ENCODE assay signal across 10 cellular contexts in the genomic region with DNA sequence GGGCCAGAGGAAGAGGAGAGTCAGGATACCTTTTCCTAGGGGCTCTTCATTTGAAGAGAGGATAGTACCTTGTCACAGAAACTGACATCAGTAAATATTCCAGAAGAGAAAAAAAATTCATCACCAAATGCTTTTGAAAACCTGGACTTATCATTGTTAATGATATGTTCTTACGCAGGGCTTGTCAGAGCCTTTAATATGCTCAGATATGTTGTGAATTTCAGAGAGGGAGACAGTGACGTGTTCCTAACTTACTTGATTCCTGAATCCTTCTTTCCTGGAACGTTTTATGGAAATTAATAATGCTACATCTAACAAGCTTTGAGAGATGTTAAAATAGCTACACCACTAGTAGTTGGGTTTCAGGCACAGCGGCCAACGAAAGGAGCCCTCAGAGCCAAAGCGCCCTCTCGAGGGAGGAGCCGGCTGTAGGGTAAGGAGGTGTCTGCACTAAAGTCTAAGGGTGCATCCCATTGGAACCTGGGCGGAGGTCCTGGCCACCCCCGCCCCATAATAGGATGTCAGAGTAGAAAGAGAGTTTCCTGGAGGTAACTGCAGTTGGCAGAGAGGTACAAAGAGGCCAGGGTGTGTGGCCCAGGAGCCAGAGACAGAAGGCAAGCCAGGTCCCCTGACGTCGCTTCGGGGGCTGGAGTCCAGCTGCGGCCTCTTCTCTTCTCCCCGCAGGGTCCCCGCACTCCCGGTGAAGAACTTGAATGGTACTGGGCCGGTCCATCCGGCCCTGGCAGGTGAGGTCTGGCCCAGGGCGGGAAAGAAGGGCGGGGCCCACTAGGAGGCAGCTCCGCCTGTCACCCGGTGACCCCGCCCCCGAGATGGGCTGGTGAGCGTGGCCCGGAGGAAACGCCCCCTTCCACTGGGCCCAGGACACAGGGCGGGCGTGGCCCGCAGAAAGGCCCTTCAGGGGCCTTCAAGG. TPM values are rescaled to one million over a fixed set of nuclear protein-coding genes. Genes with fewer than 3 reads are reported as not detected.
DNase-seq lines count a peak whose midpoint lies in the region; ATAC-seq and TF ChIP-seq lines count a peak whose summit lies in the region.
"Had no signal": no experiment of that assay in that cellular context is flagged by ENCODE, and none has a peak within 500 bp of the region (broad histone marks: within the 10 kb centered on the region; RNA-seq: fewer than 3 reads in every experiment).

No MANE protein-coding gene starts in this region.

- no peaks in the 10 kb centered on the region for H3K36me3 ChIP-seq in neural progenitor cell

- no peaks in the 10 kb centered on the region for H3K9me3 Mint-ChIP-seq in neural progenitor cell

- H3K9me3 ChIP-seq in neural progenitor cell (ENCODE audit: low read depth) = no peaks in the 10 kb centered on the region

- H3K4me1 Mint-ChIP-seq in neural progenitor cell = peaks cover 13% of the 10 kb centered on the region

- no peak overlapping the region for H2AFZ ChIP-seq in neural progenitor cell (replicated peaks)

- H3K27ac Mint-ChIP-seq in neural progenitor cell = no peak overlapping the region

- peaks cover 17% of the 10 kb centered on the region for H3K27me3 ChIP-seq in neural progenitor cell

- ATAC-seq in GM21526 (IDR thresholded peaks at IDR 0.05; ENCODE audit: low FRiP score, unreplicated experiment) = no peak

- no peaks in the 10 kb centered on the region for H3K79me2 ChIP-seq in neural progenitor cell (ENCODE audit: low read depth)

- peaks cover 4% of the 10 kb centered on the region for H3F3A ChIP-seq in neural progenitor cell (ENCODE audit: low read depth)

- H3K4me1 ChIP-seq in neural progenitor cell = peaks cover 4% of the 10 kb centered on the region

- no peak overlapping the region for H3K4me3 ChIP-seq in GM12864 (ENCODE audit: low read depth, low read length)
- no peak overlapping the region for H3K4me3 ChIP-seq in epithelial cell of esophagus (ENCODE audit: low read length)
- H3K4me3 ChIP-seq in neural progenitor cell = peak overlapping the region; percentile 42

- H4K20me1 ChIP-seq in neural progenitor cell (ENCODE audit: low read depth) = no peaks in the 10 kb centered on the region

- H3K9ac ChIP-seq in neural progenitor cell = no peak overlapping the region

- H3K4me3 Mint-ChIP-seq in neural progenitor cell = no peak overlapping the region

- H3K27ac ChIP-seq in neural progenitor cell = no peak overlapping the region

- TF ChIP-seq CTCF in GM12864 (IDR thresholded peaks at IDR 0.05; ENCODE audit: low read depth, low read length, missing control alignments) (peak; percentile 41), epithelial cell of esophagus (IDR thresholded peaks at IDR 0.05; ENCODE audit: insufficient read depth, low read depth, low read length, missing control alignments) (peak; percentile 18), neural progenitor cell (IDR thresholded peaks at IDR 0.05) (peak; percentile 51)

- H3K36me3 Mint-ChIP-seq in neural progenitor cell = no peaks in the 10 kb centered on the region

- peak overlapping the region; percentile 75 for H3K4me2 ChIP-seq in neural progenitor cell

- H3K27me3 Mint-ChIP-seq in neural progenitor cell (ENCODE audit: insufficient read depth, low read depth) = peaks cover 15% of the 10 kb centered on the region

- DNase-seq in GM12864 (ENCODE audit: low read depth) (no peak), LoVo (ENCODE audit: low spot score) (peak; percentile 50), epithelial cell of esophagus (ENCODE audit: low read depth) (peak; percentile 37), neural progenitor cell (ENCODE audit: low spot score) (peak; percentile 82), DMS153 treated with DMSO at 0.1 percent for 48 hours (lab: John Stamatoyannopoulos, UW; ENCODE audit: unreplicated experiment) (no peak), SW480 (ENCODE audit: low spot score) (no peak)
- DNase-seq in activated CD8-positive, alpha-beta memory T cell treated with anti-CD3 and anti-CD28 coated beads for 24 hours = no peak
- DNase-seq: activated naive CD4-positive, alpha-beta T cell treated with anti-CD3 and anti-CD28 coated beads, Interleukin-2, amount 50 U/mL, for 16 hours; NCI-H526 treated with DMSO at 0.1 percent for 48 hours had no signal

RNA-seq across cellular contexts. Expression of a gene that starts 36.2 kb away (rescaled TPM):
- 0.49 and 5.2 TPM in 2 replicates for total RNA-seq in neural progenitor cell (ENCODE audit: low replicate concordance)

RNA-seq across cellular contexts. Expression of a gene that starts 42.8 kb away (rescaled TPM):
- total RNA-seq in neural progenitor cell (ENCODE audit: low replicate concordance) = 0.50 and 1.4 TPM in 2 replicates

RNA-seq across cellular contexts. Expression of a gene that starts 56.8 kb away (rescaled TPM):
- total RNA-seq in neural progenitor cell (ENCODE audit: low replicate concordance) = 0.19 TPM in 1 of 2 replicates, not detected in the other

Comparison
In these comparisons a context has a peak if more than half of its experiments do, and no peak if none do; other contexts are left out.
1. DNase-seq: peak in LoVo (single experiment), epithelial cell of esophagus (single experiment) and neural progenitor cell (single experiment); none in GM12864 (single experiment), DMS153 treated with DMSO at 0.1 percent for 48 hours (single experiment), SW480 (single experiment) and activated CD8-positive, alpha-beta memory T cell treated with anti-CD3 and anti-CD28 coated beads for 24 hours (single experiment).
2. Peak in every context shown above with its lines, with median percentiles within 50 percentile points of each other: CTCF ChIP-seq.